16 cellular contexts compared by ENCODE assay signal in genomic region chr3:143067201-143067600, GRCh38.
"Had no signal": no experiment of that assay in that cellular context is flagged by ENCODE, and none has a peak within 500 bp of the region (broad histone marks: within the 10 kb centered on the region; RNA-seq: fewer than 3 reads in every experiment).

No MANE protein-coding gene starts in this region.

- H3K36me3 ChIP-seq: lower lobe of right lung, upper lobe of left lung had no signal

- H3K27ac ChIP-seq: dorsolateral prefrontal cortex, lower lobe of right lung, skin epidermis, testis, upper lobe of left lung had no signal

- H3K4me1 Mint-ChIP-seq: activated naive CD8-positive, alpha-beta T cell treated with anti-CD3 and anti-CD28 coated beads, Interleukin-2, amount 10 ng/mL, durations not matched to agents 7 days and 5 days; brain; stimulated activated naive CD8-positive, alpha-beta T cell treated with anti-CD3 and anti-CD28 coated beads, Interleukin-15, amount 100 ng/mL, for 72 hours had no signal

- H3K9me3 Mint-ChIP-seq: activated naive CD8-positive, alpha-beta T cell treated with anti-CD3 and anti-CD28 coated beads, Interleukin-2, amount 10 ng/mL, durations not matched to agents 7 days and 5 days; brain; stimulated activated naive CD8-positive, alpha-beta T cell treated with anti-CD3 and anti-CD28 coated beads, Interleukin-15, amount 100 ng/mL, for 72 hours had no signal

- H3K27ac Mint-ChIP-seq: activated CD4-positive, alpha-beta T cell treated with anti-CD3 and anti-CD28 coated beads for 36 hours; activated naive CD8-positive, alpha-beta T cell treated with anti-CD3 and anti-CD28 coated beads, Interleukin-2, amount 10 ng/mL, durations not matched to agents 7 days and 5 days; progenitor cell of endocrine pancreas; stimulated activated naive CD8-positive, alpha-beta T cell treated with anti-CD3 and anti-CD28 coated beads, Interleukin-15, amount 100 ng/mL, for 72 hours had no signal

- H3K27me3 ChIP-seq: dorsolateral prefrontal cortex, testis, upper lobe of left lung had no signal

- H3K4me3 Mint-ChIP-seq: activated CD4-positive, alpha-beta T cell treated with anti-CD3 and anti-CD28 coated beads for 36 hours; activated naive CD8-positive, alpha-beta T cell treated with anti-CD3 and anti-CD28 coated beads, Interleukin-2, amount 10 ng/mL, durations not matched to agents 7 days and 5 days; brain; stimulated activated naive CD8-positive, alpha-beta T cell treated with anti-CD3 and anti-CD28 coated beads, Interleukin-15, amount 100 ng/mL, for 72 hours had no signal

- H3K36me3 Mint-ChIP-seq: brain had no signal

- H3K4me3 ChIP-seq: dorsolateral prefrontal cortex, lower lobe of right lung, skin epidermis, testis, upper lobe of left lung had no signal

- H3K4me1 ChIP-seq: lower lobe of right lung, testis, upper lobe of left lung had no signal

- ATAC-seq: activated CD4-positive, alpha-beta T cell treated with anti-CD3 and anti-CD28 coated beads for 36 hours; left cardiac atrium; lower lobe of right lung; stimulated activated naive CD8-positive, alpha-beta T cell treated with anti-CD3 and anti-CD28 coated beads, Interleukin-15, amount 100 ng/mL, for 72 hours had no signal

- H3K27me3 Mint-ChIP-seq: activated CD4-positive, alpha-beta T cell treated with anti-CD3 and anti-CD28 coated beads for 36 hours; activated naive CD8-positive, alpha-beta T cell treated with anti-CD3 and anti-CD28 coated beads, Interleukin-2, amount 10 ng/mL, durations not matched to agents 7 days and 5 days; progenitor cell of endocrine pancreas had no signal

- H3K9me3 ChIP-seq: lower lobe of right lung, testis, upper lobe of left lung had no signal

- DNase-seq: activated CD4-positive, alpha-beta T cell treated with anti-CD3 and anti-CD28 coated beads for 36 hours; activated CD4-positive, alpha-beta T cell treated with anti-CD3 and anti-CD28 coated beads, Interleukin-2, amount 50 U/mL, for 48 hours; activated naive CD4-positive, alpha-beta T cell treated with Interleukin-2 at 50 U/mL for 16 hours; activated naive CD8-positive, alpha-beta T cell treated with anti-CD3 and anti-CD28 coated beads, Interleukin-2, amount 10 ng/mL, durations not matched to agents 7 days and 5 days; anterior cingulate cortex; caudate nucleus; dorsolateral prefrontal cortex; left cardiac atrium; lower lobe of right lung; occipital lobe; stimulated activated naive CD8-positive, alpha-beta T cell treated with anti-CD3 and anti-CD28 coated beads, Interleukin-15, amount 100 ng/mL, for 72 hours; testis; upper lobe of left lung had no signal
